In genomic region chr10:60821661-60822060, GRCh38 we compare ENCODE assay signal across 1 cellular context.
TF ChIP-seq lines count a peak whose summit lies in the region.

No MANE protein-coding gene starts in this region.

TF ChIP-seq in IMR-90, 13 proteins besides CTCF, POLR2A, EP300 and RAD21:
- TF ChIP-seq MXI1 (IDR thresholded peaks at IDR 0.05; ENCODE audit: borderline replicate concordance, low read depth, low read length) (no peak), CHD1 (IDR thresholded peaks at IDR 0.05; ENCODE audit: low read depth, low read length) (no peak), SMC3 (IDR thresholded peaks at IDR 0.05; ENCODE audit: low read depth, low read length) (no peak), USF2 (IDR thresholded peaks at IDR 0.05; ENCODE audit: low read depth, low read length) (no peak), CEBPB (IDR thresholded peaks at IDR 0.05; ENCODE audit: low read depth, low read length) (no peak), NFE2L2 (IDR thresholded peaks at IDR 0.05; ENCODE audit: low read depth, low read length) (no peak), RCOR1 (IDR thresholded peaks at IDR 0.05; ENCODE audit: insufficient replicate concordance, low read length) (no peak), BHLHE40 (IDR thresholded peaks at IDR 0.05; ENCODE audit: low read depth, low read length) (no peak), FOS (IDR thresholded peaks at IDR 0.05; ENCODE audit: low read depth, low read length) (no peak), MAFK (IDR thresholded peaks at IDR 0.05; ENCODE audit: low read depth, low read length) (no peak), RFX5 (IDR thresholded peaks at IDR 0.05; ENCODE audit: low read depth, low read length) (no peak), ELK1 (IDR thresholded peaks at IDR 0.05; ENCODE audit: borderline replicate concordance, low read depth, low read length) (no peak), MAZ (IDR thresholded peaks at IDR 0.05; ENCODE audit: borderline replicate concordance, low read depth, low read length) (no peak)
TF ChIP-seq in IMR-90: peak in this region for 0.
